22 cellular contexts compared by ENCODE assay signal in genomic region chr6:148239777-148240462, GRCh38.
DNase-seq lines count a peak whose midpoint lies in the region; ATAC-seq, FAIRE-seq and TF ChIP-seq lines count a peak whose summit lies in the region.
"Had no signal": no experiment of that assay in that cellular context is flagged by ENCODE, and none has a peak within 500 bp of the region (broad histone marks: within the 10 kb centered on the region; RNA-seq: fewer than 3 reads in every experiment).

No MANE protein-coding gene starts in this region.

- peak overlapping the region; percentile 80; the same call in 1 of the 2 replicates for H2AFZ ChIP-seq in GM23338
- H2AFZ ChIP-seq: hepatocyte had no signal

- H3K4me1 Mint-ChIP-seq in GM23338 (peaks cover 18% of the 10 kb centered on the region), chondrocyte (ENCODE audit: low read depth) (peaks cover 64% of the 10 kb centered on the region)
- H3K4me1 Mint-ChIP-seq: activated naive CD4-positive, alpha-beta T cell treated with anti-CD3 and anti-CD28 coated beads, Interleukin-2, amount 50 U/mL, for 24 hours had no signal

- no peaks in the 10 kb centered on the region for H3K36me3 ChIP-seq in GM23338 (ENCODE audit: insufficient read depth)
- no peaks in the 10 kb centered on the region for H3K36me3 ChIP-seq in left ventricle myocardium inferior
- H3K36me3 ChIP-seq in skeletal muscle satellite cell (ENCODE audit: insufficient read depth, low read length), result no peaks in the 10 kb centered on the region
- H3K36me3 ChIP-seq: spleen had no signal

- peaks cover 18% of the 10 kb centered on the region for H3K4me1 ChIP-seq in GM23338 (ENCODE audit: insufficient read depth)
- H3K4me1 ChIP-seq in left ventricle myocardium inferior, result peaks cover 48% of the 10 kb centered on the region
- peaks cover 41% of the 10 kb centered on the region for H3K4me1 ChIP-seq in skeletal muscle satellite cell (ENCODE audit: control insufficient read depth, insufficient read depth, low read length)
- H3K4me1 ChIP-seq: spleen had no signal

- H3K4me3 Mint-ChIP-seq in GM23338 (no peak overlapping the region), chondrocyte (ENCODE audit: unreplicated experiment) (peak overlapping the region; percentile 32)
- H3K4me3 Mint-ChIP-seq: activated naive CD4-positive, alpha-beta T cell treated with anti-CD3 and anti-CD28 coated beads, Interleukin-2, amount 50 U/mL, for 24 hours had no signal

- H3K27me3 Mint-ChIP-seq in GM23338 (ENCODE audit: insufficient read depth, low read depth, poor library complexity), result peaks cover 9% of the 10 kb centered on the region
- no peaks in the 10 kb centered on the region for H3K27me3 Mint-ChIP-seq in chondrocyte (ENCODE audit: low read depth)

- TF ChIP-seq CTCF in GM23338 (conservative IDR thresholded peaks at IDR 0.05; ENCODE audit: low read depth in 2 of 2) (no peak), chondrocyte (IDR thresholded peaks at IDR 0.05) (no peak), left ventricle myocardium inferior (IDR thresholded peaks at IDR 0.05; ENCODE audit: borderline replicate concordance) (no peak)

- H3K4me3 ChIP-seq in GM23338, result no peak overlapping the region
- no peak overlapping the region for H3K4me3 ChIP-seq in left ventricle myocardium inferior
- H3K4me3 ChIP-seq in skeletal muscle satellite cell (ENCODE audit: low read length), result no peak overlapping the region
- H3K4me3 ChIP-seq: hepatocyte, SK-N-MC, spleen had no signal

- intact Hi-C loops in left ventricle myocardium inferior (cut with micrococcal nuclease), result no loop called here

- H3K36me3 Mint-ChIP-seq in GM23338 (ENCODE audit: low read depth) (no peaks in the 10 kb centered on the region), chondrocyte (ENCODE audit: low read depth) (no peaks in the 10 kb centered on the region)
- H3K36me3 Mint-ChIP-seq: activated naive CD4-positive, alpha-beta T cell treated with anti-CD3 and anti-CD28 coated beads, Interleukin-2, amount 50 U/mL, for 24 hours had no signal

- H3K9me3 ChIP-seq in left ventricle myocardium inferior (replicated peaks) (no peaks in the 10 kb centered on the region), skeletal muscle satellite cell (replicated peaks; ENCODE audit: low read length) (no peaks in the 10 kb centered on the region)
- H3K9me3 ChIP-seq: spleen had no signal

- DNase-seq in GM23338 (ENCODE audit: low spot score) (no peak), chondrocyte (ENCODE audit: low spot score) (no peak), left ventricle myocardium inferior (no peak), urothelium cell line (ENCODE audit: low spot score) (no peak), NK-92 (lab: John Stamatoyannopoulos, UW; ENCODE audit: unreplicated experiment) (no peak)
- DNase-seq in activated naive CD4-positive, alpha-beta T cell treated with anti-CD3 and anti-CD28 coated beads, Interleukin-2, amount 50 U/mL, for 16 hours, result no peak
- DNase-seq: activated CD4-positive, alpha-beta T cell treated with anti-CD3 and anti-CD28 coated beads, Interleukin-2, amount 50 U/mL, for 1 hour; activated T-cell treated with anti-CD3 and anti-CD28 coated beads, Interleukin-2, amount 50 U/mL, for 1 hour; AML-193; kidney glomerular epithelial cell; NCI-H1105 treated with DMSO at 0.1 percent for 48 hours; spleen; stimulated activated naive CD4-positive, alpha-beta T cell had no signal

- H4K20me1 ChIP-seq in GM23338 (replicated peaks; ENCODE audit: insufficient read depth), result no peaks in the 10 kb centered on the region

- no peaks in the 10 kb centered on the region for H3K27me3 ChIP-seq in GM23338 (ENCODE audit: insufficient read depth)
- no peaks in the 10 kb centered on the region for H3K27me3 ChIP-seq in left ventricle myocardium inferior (ENCODE audit: low read depth)
- no peaks in the 10 kb centered on the region for H3K27me3 ChIP-seq in skeletal muscle satellite cell (ENCODE audit: control insufficient read depth, insufficient read depth, low read length)
- H3K27me3 ChIP-seq: hepatocyte, spleen had no signal

- no peak overlapping the region for H3K27ac Mint-ChIP-seq in GM23338
- peak overlapping the region; percentile 96 for H3K27ac Mint-ChIP-seq in chondrocyte (ENCODE audit: unreplicated experiment)
- H3K27ac Mint-ChIP-seq: activated naive CD4-positive, alpha-beta T cell treated with anti-CD3 and anti-CD28 coated beads, Interleukin-2, amount 50 U/mL, for 24 hours had no signal

- no peak overlapping the region for H3K27ac ChIP-seq in GM23338 (ENCODE audit: low read depth)
- peak overlapping the region; percentile 79 for H3K27ac ChIP-seq in left ventricle myocardium inferior (replicated peaks)
- H3K27ac ChIP-seq: hepatocyte, KMS-11, SK-N-MC, spleen had no signal

- ATAC-seq in GM23338, result no peak; the same call in 2 of the 3 replicates
- no peak for ATAC-seq in HG03571 (IDR thresholded peaks at IDR 0.05; ENCODE audit: unreplicated experiment)

- H3K9me3 Mint-ChIP-seq in GM23338 (no peaks in the 10 kb centered on the region), chondrocyte (ENCODE audit: low read depth) (no peaks in the 10 kb centered on the region)
- H3K9me3 Mint-ChIP-seq: activated naive CD4-positive, alpha-beta T cell treated with anti-CD3 and anti-CD28 coated beads, Interleukin-2, amount 50 U/mL, for 24 hours had no signal

- no peaks in the 10 kb centered on the region; the same call in 1 of the 2 replicates for H3K9me2 ChIP-seq in GM23338 (ENCODE audit: insufficient read depth)

- H3K4me2 ChIP-seq in GM23338, result 0 out of 2 replicates have a peak overlapping the region, but pooled peaks have one; percentile 6
- H3K4me2 ChIP-seq in skeletal muscle satellite cell (ENCODE audit: low read length), result peak overlapping the region; percentile 49
- H3K4me2 ChIP-seq: hepatocyte, KMS-11 had no signal

- peak overlapping the region; percentile 56 for H3K9ac ChIP-seq in skeletal muscle satellite cell (ENCODE audit: low read depth, low read length)
- H3K9ac ChIP-seq: KMS-11 had no signal

- H3F3A ChIP-seq in GM23338 (replicated peaks; ENCODE audit: low read depth), result no peaks in the 10 kb centered on the region

- no peaks in the 10 kb centered on the region for H3K79me2 ChIP-seq in GM23338 (replicated peaks; ENCODE audit: insufficient read depth)
- H3K79me2 ChIP-seq: hepatocyte had no signal

- FAIRE-seq in urothelium cell line (lab: Jason Lieb, UNC), result no peak
- FAIRE-seq: bronchial epithelial cell, GM18507, GM19239 had no signal

TF ChIP-seq in GM23338, 12 proteins besides CTCF, POLR2A, EP300 and RAD21:
- no peak for TF ChIP-seq JUNB (IDR thresholded peaks at IDR 0.05; ENCODE audit: unreplicated experiment)
- no peak for TF ChIP-seq ZNF331 (CRISPR knock-in tag; IDR thresholded peaks at IDR 0.05; ENCODE audit: low read depth)
- no peak for TF ChIP-seq POLR2AphosphoS5 (IDR thresholded peaks at IDR 0.05; ENCODE audit: low read depth)
- no peak for TF ChIP-seq EZH2phosphoT487 (IDR thresholded peaks at IDR 0.05; ENCODE audit: unreplicated experiment)
- TF ChIP-seq NANOG (IDR thresholded peaks at IDR 0.05; ENCODE audit: borderline replicate concordance), result no peak
- TF ChIP-seq ZNF114 (CRISPR knock-in tag; IDR thresholded peaks at IDR 0.05), result no peak
- TF ChIP-seq EZH2 (IDR thresholded peaks at IDR 0.05; ENCODE audit: low read depth, unreplicated experiment), result no peak
- TF ChIP-seq, protein P1, sequence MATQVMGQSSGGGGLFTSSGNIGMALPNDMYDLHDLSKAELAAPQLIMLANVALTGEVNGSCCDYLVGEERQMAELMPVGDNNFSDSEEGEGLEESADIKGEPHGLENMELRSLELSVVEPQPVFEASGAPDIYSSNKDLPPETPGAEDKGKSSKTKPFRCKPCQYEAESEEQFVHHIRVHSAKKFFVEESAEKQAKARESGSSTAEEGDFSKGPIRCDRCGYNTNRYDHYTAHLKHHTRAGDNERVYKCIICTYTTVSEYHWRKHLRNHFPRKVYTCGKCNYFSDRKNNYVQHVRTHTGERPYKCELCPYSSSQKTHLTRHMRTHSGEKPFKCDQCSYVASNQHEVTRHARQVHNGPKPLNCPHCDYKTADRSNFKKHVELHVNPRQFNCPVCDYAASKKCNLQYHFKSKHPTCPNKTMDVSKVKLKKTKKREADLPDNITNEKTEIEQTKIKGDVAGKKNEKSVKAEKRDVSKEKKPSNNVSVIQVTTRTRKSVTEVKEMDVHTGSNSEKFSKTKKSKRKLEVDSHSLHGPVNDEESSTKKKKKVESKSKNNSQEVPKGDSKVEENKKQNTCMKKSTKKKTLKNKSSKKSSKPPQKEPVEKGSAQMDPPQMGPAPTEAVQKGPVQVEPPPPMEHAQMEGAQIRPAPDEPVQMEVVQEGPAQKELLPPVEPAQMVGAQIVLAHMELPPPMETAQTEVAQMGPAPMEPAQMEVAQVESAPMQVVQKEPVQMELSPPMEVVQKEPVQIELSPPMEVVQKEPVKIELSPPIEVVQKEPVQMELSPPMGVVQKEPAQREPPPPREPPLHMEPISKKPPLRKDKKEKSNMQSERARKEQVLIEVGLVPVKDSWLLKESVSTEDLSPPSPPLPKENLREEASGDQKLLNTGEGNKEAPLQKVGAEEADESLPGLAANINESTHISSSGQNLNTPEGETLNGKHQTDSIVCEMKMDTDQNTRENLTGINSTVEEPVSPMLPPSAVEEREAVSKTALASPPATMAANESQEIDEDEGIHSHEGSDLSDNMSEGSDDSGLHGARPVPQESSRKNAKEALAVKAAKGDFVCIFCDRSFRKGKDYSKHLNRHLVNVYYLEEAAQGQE (IDR thresholded peaks at IDR 0.05; ENCODE audit: unreplicated experiment), result no peak
- TF ChIP-seq, protein P2, sequence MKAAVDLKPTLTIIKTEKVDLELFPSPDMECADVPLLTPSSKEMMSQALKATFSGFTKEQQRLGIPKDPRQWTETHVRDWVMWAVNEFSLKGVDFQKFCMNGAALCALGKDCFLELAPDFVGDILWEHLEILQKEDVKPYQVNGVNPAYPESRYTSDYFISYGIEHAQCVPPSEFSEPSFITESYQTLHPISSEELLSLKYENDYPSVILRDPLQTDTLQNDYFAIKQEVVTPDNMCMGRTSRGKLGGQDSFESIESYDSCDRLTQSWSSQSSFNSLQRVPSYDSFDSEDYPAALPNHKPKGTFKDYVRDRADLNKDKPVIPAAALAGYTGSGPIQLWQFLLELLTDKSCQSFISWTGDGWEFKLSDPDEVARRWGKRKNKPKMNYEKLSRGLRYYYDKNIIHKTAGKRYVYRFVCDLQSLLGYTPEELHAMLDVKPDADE (IDR thresholded peaks at IDR 0.05), result no peak
